Comparison of ENCODE assay signal across 15 cellular contexts in the genomic region with DNA sequence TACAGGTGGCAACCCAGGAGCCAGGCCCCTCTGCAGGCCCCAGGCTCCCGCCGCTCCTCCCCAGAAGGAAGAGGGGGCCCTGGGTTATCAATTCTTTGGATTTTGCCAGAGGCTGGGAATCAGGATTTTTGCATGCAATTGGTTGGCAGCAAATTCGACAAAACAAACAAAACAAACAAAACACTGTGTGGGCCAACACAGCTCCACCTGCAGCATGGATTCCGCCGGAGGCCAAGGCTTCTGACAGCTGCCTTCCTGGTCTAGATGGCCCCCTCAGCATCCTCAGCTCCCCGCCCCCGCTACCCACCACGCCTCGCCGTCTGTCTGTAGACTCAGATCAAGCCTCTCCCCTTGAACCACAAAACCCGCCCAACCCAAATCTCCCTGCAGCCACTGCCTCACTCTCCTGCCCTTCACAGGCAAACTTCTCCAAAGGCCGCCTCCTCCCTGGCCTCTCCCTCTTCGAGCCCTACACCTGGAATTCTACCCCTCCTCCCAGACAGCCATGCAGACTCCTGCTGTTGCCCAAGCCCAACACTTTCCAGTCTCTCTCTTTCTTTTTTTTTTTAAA. TPM values are rescaled to one million over a fixed set of nuclear protein-coding genes. Genes with fewer than 3 reads are reported as not detected.
DNase-seq lines count a peak whose midpoint lies in the region; ATAC-seq and TF ChIP-seq lines count a peak whose summit lies in the region.
"Had no signal": no experiment of that assay in that cellular context is flagged by ENCODE, and none has a peak within 500 bp of the region (broad histone marks: within the 10 kb centered on the region; RNA-seq: fewer than 3 reads in every experiment).

No MANE protein-coding gene starts in this region.

- H3K4me1 Mint-ChIP-seq in activated naive CD8-positive, alpha-beta T cell treated with anti-CD3 and anti-CD28 coated beads, Interleukin-2, amount 50 U/mL, for 24 hours, result peaks cover 4% of the 10 kb centered on the region
- H3K4me1 Mint-ChIP-seq in CD14-positive monocyte, result no peaks in the 10 kb centered on the region
- H3K4me1 Mint-ChIP-seq: activated B cell treated with CpG ODN at 0.5 μM for 24 hours had no signal

- H3K27ac Mint-ChIP-seq in activated naive CD8-positive, alpha-beta T cell treated with anti-CD3 and anti-CD28 coated beads, Interleukin-2, amount 50 U/mL, for 24 hours, result no peak overlapping the region
- no peak overlapping the region for H3K27ac Mint-ChIP-seq in CD14-positive monocyte
- H3K27ac Mint-ChIP-seq: activated B cell treated with CpG ODN at 0.5 μM for 24 hours; activated naive CD8-positive, alpha-beta T cell had no signal

- no peak for TF ChIP-seq CTCF in CD14-positive monocyte (IDR thresholded peaks at IDR 0.05)

- intact Hi-C loops in CD14-positive monocyte (cut with micrococcal nuclease), result no loop called here

- H3K4me3 Mint-ChIP-seq in activated naive CD8-positive, alpha-beta T cell treated with anti-CD3 and anti-CD28 coated beads, Interleukin-2, amount 50 U/mL, for 24 hours, result no peak overlapping the region
- H3K4me3 Mint-ChIP-seq in CD14-positive monocyte, result no peak overlapping the region
- H3K4me3 Mint-ChIP-seq: activated B cell treated with CpG ODN at 0.5 μM for 24 hours; activated naive CD8-positive, alpha-beta T cell had no signal

- DNase-seq in NCI-H2227 (lab: John Stamatoyannopoulos, UW; ENCODE audit: unreplicated experiment) (peak; percentile 10), NCI-H2227 treated with DMSO at 0.1 percent for 48 hours (lab: John Stamatoyannopoulos, UW) (no peak), NCI-H1105 (lab: John Stamatoyannopoulos, UW) (peak; percentile 54), CD14-positive monocyte (ENCODE audit: low spot score) (no peak), NCI-H1092 treated with DMSO at 0.1 percent for 48 hours (lab: John Stamatoyannopoulos, UW) (no peak)
- peak; percentile 49 for DNase-seq in activated naive CD8-positive, alpha-beta T cell treated with anti-CD3 and anti-CD28 coated beads, Interleukin-2, amount 50 U/mL, for 24 hours
- peak; percentile 15 to 38 for DNase-seq in stimulated activated CD8-positive, alpha-beta memory T cell treated with anti-CD3 and anti-CD28 coated beads, Interleukin-15, amount 100 ng/mL, for 48 hours (ENCODE audit: low read depth in 2 of 2)
- DNase-seq: activated B cell treated with CpG ODN at 0.5 μM for 24 hours, dermis blood vessel endothelial cell, EL, foreskin melanocyte, left colon, NCI-H345 had no signal

- no peaks in the 10 kb centered on the region for H3K36me3 Mint-ChIP-seq in activated naive CD8-positive, alpha-beta T cell treated with anti-CD3 and anti-CD28 coated beads, Interleukin-2, amount 50 U/mL, for 24 hours (ENCODE audit: low read depth)
- H3K36me3 Mint-ChIP-seq in CD14-positive monocyte, result no peaks in the 10 kb centered on the region
- H3K36me3 Mint-ChIP-seq: activated naive CD8-positive, alpha-beta T cell had no signal

- no peaks in the 10 kb centered on the region for H3K9me3 Mint-ChIP-seq in activated naive CD8-positive, alpha-beta T cell treated with anti-CD3 and anti-CD28 coated beads, Interleukin-2, amount 50 U/mL, for 24 hours
- H3K9me3 Mint-ChIP-seq in CD14-positive monocyte, result peaks cover 0 to 13% (median 3%) of the 10 kb centered on the region in 7 donors
- H3K9me3 Mint-ChIP-seq: activated B cell treated with CpG ODN at 0.5 μM for 24 hours had no signal

- peaks cover 17% of the 10 kb centered on the region for H3K27me3 Mint-ChIP-seq in activated naive CD8-positive, alpha-beta T cell treated with anti-CD3 and anti-CD28 coated beads, Interleukin-2, amount 50 U/mL, for 24 hours
- peaks cover 3 to 26% (median 5%) of the 10 kb centered on the region in 3 donors for H3K27me3 Mint-ChIP-seq in CD14-positive monocyte (ENCODE audit: low read depth in 3 of 3)

- ATAC-seq in activated naive CD8-positive, alpha-beta T cell treated with anti-CD3 and anti-CD28 coated beads, Interleukin-2, amount 50 U/mL, for 24 hours, result peak; percentile 63
- no peak for ATAC-seq in HG02610 (IDR thresholded peaks at IDR 0.05; ENCODE audit: unreplicated experiment)
- ATAC-seq: left colon had no signal

RNA-seq across cellular contexts. Expression of a gene that starts 58.0 kb away (rescaled TPM):
- polyA plus RNA-seq in CD14-positive monocyte, result under 1 TPM; 0.11 to 0.29 TPM

Comparison
In these comparisons a context has a peak if more than half of its experiments do, and no peak if none do; other contexts are left out.
1. DNase-seq: peak in NCI-H2227 (single experiment), NCI-H1105 (single experiment), activated naive CD8-positive, alpha-beta T cell treated with anti-CD3 and anti-CD28 coated beads, Interleukin-2, amount 50 U/mL, for 24 hours (single experiment) and stimulated activated CD8-positive, alpha-beta memory T cell treated with anti-CD3 and anti-CD28 coated beads, Interleukin-15, amount 100 ng/mL, for 48 hours (2 of 2); none in NCI-H2227 treated with DMSO at 0.1 percent for 48 hours (single experiment), CD14-positive monocyte (single experiment) and NCI-H1092 treated with DMSO at 0.1 percent for 48 hours (single experiment).